8 cellular contexts compared by ENCODE assay signal in genomic region chr17:30709641-30710295, GRCh38.
A peak's percentile ranks its signal among the peaks of the same experiment; 100 is the strongest.
DNase-seq lines count a peak whose midpoint lies in the region.
"Not testable (repeated sequence)": the region's sequence is repeated elsewhere in the genome, so short reads cannot be mapped to it uniquely, and the experiment has no call there.

No MANE protein-coding gene starts in this region.

- H3K4me3 Mint-ChIP-seq in activated naive CD4-positive, alpha-beta T cell treated with anti-CD3 and anti-CD28 coated beads, Interleukin-2, amount 10 ng/mL, durations not matched to agents 7 days and 5 days, result peak overlapping the region; percentile 79

- H3K9ac ChIP-seq in Karpas-422 (ENCODE audit: low read length) (peak overlapping the region; percentile 84), iPS-18a (ENCODE audit: low read length) (peak overlapping the region; percentile 75), neuronal stem cell (ENCODE audit: low read depth, low read length, poor library complexity) (peak overlapping the region; percentile 94), subcutaneous abdominal adipose tissue (ENCODE audit: low read length in 5 of 5) (peak overlapping the region in 1 of 5 donors; percentile 62)

- peak overlapping the region; percentile 28 for H2AK5ac ChIP-seq in neuronal stem cell (ENCODE audit: low read depth, low read length)

- H3K23ac ChIP-seq in neuronal stem cell (ENCODE audit: low read depth, low read length, poor library complexity), result peak overlapping the region; percentile 20

- H3K9me3 Mint-ChIP-seq in activated naive CD4-positive, alpha-beta T cell treated with anti-CD3 and anti-CD28 coated beads, Interleukin-2, amount 10 ng/mL, durations not matched to agents 7 days and 5 days, result not testable (repeated sequence)

- not testable (repeated sequence) for H3K14ac ChIP-seq in neuronal stem cell (ENCODE audit: low read length)

- H3K4me3 ChIP-seq in Karpas-422 (ENCODE audit: low read length) (peak overlapping the region; percentile 74), SJSA1 (peak overlapping the region; percentile 51), iPS-18a (ENCODE audit: low read length) (peak overlapping the region; percentile 74), neuronal stem cell (ENCODE audit: low read length in 2 of 2) (peak overlapping the region; percentile 64 to 94), subcutaneous abdominal adipose tissue (ENCODE audit: low read depth in 1 of 5, low read length in 5 of 5) (peak overlapping the region in 4 of 5 donors; percentile 32 to 63 (median 56))

- H3K27ac Mint-ChIP-seq in activated naive CD4-positive, alpha-beta T cell treated with anti-CD3 and anti-CD28 coated beads, Interleukin-2, amount 10 ng/mL, durations not matched to agents 7 days and 5 days, result not testable (repeated sequence)

- peaks cover 85% of the 10 kb centered on the region for H3K27me3 Mint-ChIP-seq in activated naive CD4-positive, alpha-beta T cell treated with anti-CD3 and anti-CD28 coated beads, Interleukin-2, amount 10 ng/mL, durations not matched to agents 7 days and 5 days

- WGBS in neuronal stem cell (ENCODE audit: extremely low coverage in 2 of 2, insufficient read length in 2 of 2, insufficient replicate concordance in 1 of 2), 2 donors, result no CpG with 5 or more reads among the region's 81 CpGs

- not testable (repeated sequence) for H4K8ac ChIP-seq in neuronal stem cell (ENCODE audit: low read depth, low read length)

- not testable (repeated sequence) for H3K9me3 ChIP-seq in Karpas-422 (ENCODE audit: low read length); SJSA1 (replicated peaks); iPS-18a (ENCODE audit: control insufficient read depth, low read depth, low read length); neuronal stem cell (replicated peaks in 1 of 2; ENCODE audit: control insufficient read depth in 2 of 2, insufficient read depth in 1 of 2, low read depth in 1 of 2, low read length in 2 of 2); subcutaneous abdominal adipose tissue (ENCODE audit: control insufficient read depth in 5 of 5, low read length in 5 of 5)

- H2BK120ac ChIP-seq in neuronal stem cell (ENCODE audit: low read depth, low read length), result not testable (repeated sequence)

- H3K4ac ChIP-seq in neuronal stem cell (ENCODE audit: low read length), result not testable (repeated sequence)

- not testable (repeated sequence) for H2AFZ ChIP-seq in Karpas-422 (ENCODE audit: low read length)
- peak overlapping the region; percentile 73 for H2AFZ ChIP-seq in neuronal stem cell (ENCODE audit: low read length)

- H3K79me2 ChIP-seq in Karpas-422 (ENCODE audit: low read length), result peaks cover 44% of the 10 kb centered on the region

- not testable (repeated sequence) for H4K20me1 ChIP-seq in Karpas-422 (ENCODE audit: insufficient read depth, low read depth, low read length)

- H3K18ac ChIP-seq in neuronal stem cell (ENCODE audit: low read length), result peak overlapping the region; percentile 90

- H3K79me1 ChIP-seq in neuronal stem cell (ENCODE audit: low read depth, low read length), result peaks cover 18% of the 10 kb centered on the region

- H3K36me3 ChIP-seq in Karpas-422 (ENCODE audit: insufficient read depth, low read length); SJSA1; iPS-18a (ENCODE audit: control insufficient read depth, low read depth, low read length); neuronal stem cell (replicated peaks in 1 of 2; ENCODE audit: control insufficient read depth in 2 of 2, insufficient read depth in 2 of 2, low read length in 2 of 2); subcutaneous abdominal adipose tissue (ENCODE audit: control insufficient read depth in 5 of 5, insufficient read depth in 5 of 5, low read length in 5 of 5): not testable (repeated sequence)

- CTCF ChIA-PET in activated naive CD4-positive, alpha-beta T cell treated with anti-CD3 and anti-CD28 coated beads, Interleukin-2, amount 10 ng/mL, durations not matched to agents 7 days and 5 days (lab: Charles Lee), result not testable (repeated sequence)

- H3K27me3 ChIP-seq in Karpas-422 (ENCODE audit: low read length); SJSA1 (replicated peaks); iPS-18a (ENCODE audit: control insufficient read depth, insufficient read depth, low read length); neuronal stem cell (ENCODE audit: control insufficient read depth in 3 of 3, insufficient read depth in 3 of 3, low read depth in 1 of 3, low read length in 3 of 3): not testable (repeated sequence)
- peaks cover 0 to 10% (median 4%) of the 10 kb centered on the region in 5 donors for H3K27me3 ChIP-seq in subcutaneous abdominal adipose tissue (ENCODE audit: control insufficient read depth in 5 of 5, insufficient read depth in 4 of 5, low read length in 5 of 5)

- H2BK5ac ChIP-seq in neuronal stem cell (ENCODE audit: low read length), result peak overlapping the region; percentile 87

- H3K4me2 ChIP-seq in Karpas-422 (ENCODE audit: low read depth, low read length, poor library complexity, severe bottlenecking) (peak overlapping the region; percentile 71), neuronal stem cell (ENCODE audit: insufficient read depth, low read length, poor library complexity, severe bottlenecking) (peak overlapping the region; percentile 89)

- DNase-seq in COR-L47 (lab: John Stamatoyannopoulos, UW) (peak; percentile 52), Karpas-422 (peak; percentile 72)
- DNase-seq in SJSA1 (ENCODE audit: low read depth in 1 of 2, low spot score in 2 of 2); neuronal stem cell (ENCODE audit: low spot score): not testable (repeated sequence)
- DNase-seq in activated naive CD4-positive, alpha-beta T cell treated with anti-CD3 and anti-CD28 coated beads, Interleukin-2, amount 10 ng/mL, durations not matched to agents 7 days and 5 days, result peak; percentile 57
- DNase-seq in effector CD4-positive, alpha-beta T cell, result peak; percentile 13

- not testable (repeated sequence) for H2BK15ac ChIP-seq in neuronal stem cell (ENCODE audit: low read length)

- H4K91ac ChIP-seq in neuronal stem cell (ENCODE audit: low read depth, low read length, poor library complexity), result not testable (repeated sequence)

- H3K9me2 ChIP-seq in Karpas-422 (replicated peaks; ENCODE audit: insufficient read depth, low read length), result not testable (repeated sequence)

- H3K4me1 Mint-ChIP-seq in activated naive CD4-positive, alpha-beta T cell treated with anti-CD3 and anti-CD28 coated beads, Interleukin-2, amount 10 ng/mL, durations not matched to agents 7 days and 5 days, result peaks cover 42% of the 10 kb centered on the region

- not testable (repeated sequence) for H2BK12ac ChIP-seq in neuronal stem cell (ENCODE audit: low read length)

- peak overlapping the region; percentile 51 for H3K27ac ChIP-seq in Karpas-422 (ENCODE audit: low read length)
- not testable (repeated sequence) for H3K27ac ChIP-seq in SJSA1; iPS-18a (ENCODE audit: low read length); neuronal stem cell (replicated peaks; ENCODE audit: low read length); subcutaneous abdominal adipose tissue (ENCODE audit: low read depth, low read length)

- not testable (repeated sequence) for H3K36me3 Mint-ChIP-seq in activated naive CD4-positive, alpha-beta T cell treated with anti-CD3 and anti-CD28 coated beads, Interleukin-2, amount 10 ng/mL, durations not matched to agents 7 days and 5 days

- peaks cover 54% of the 10 kb centered on the region for H3K4me1 ChIP-seq in Karpas-422 (ENCODE audit: low read length)
- H3K4me1 ChIP-seq in SJSA1 (replicated peaks); iPS-18a (ENCODE audit: control insufficient read depth, low read depth, low read length); neuronal stem cell (ENCODE audit: control insufficient read depth in 2 of 2, insufficient read depth in 1 of 2, low read depth in 1 of 2, low read length in 2 of 2): not testable (repeated sequence)
- H3K4me1 ChIP-seq in subcutaneous abdominal adipose tissue (ENCODE audit: control insufficient read depth in 5 of 5, insufficient read depth in 5 of 5, low read length in 5 of 5), result peaks cover 0 to 43% (median 27%) of the 10 kb centered on the region in 5 donors
